8 cellular contexts compared by ENCODE assay signal in genomic region chr9:89597711-89598707, GRCh38. TPM values are rescaled to one million over a fixed set of nuclear protein-coding genes. Genes with fewer than 3 reads are reported as not detected.
DNase-seq lines count a peak whose midpoint lies in the region; ATAC-seq and TF ChIP-seq lines count a peak whose summit lies in the region.

No MANE protein-coding gene starts in this region.

- H3K4me1 ChIP-seq in A673 (ENCODE audit: insufficient read depth, low read length, poor library complexity, severe bottlenecking) (peaks cover under 1% of the 10 kb centered on the region), tibial nerve (peaks cover 0 to 15% (median 3%) of the 10 kb centered on the region in 4 donors)

- peaks cover 25% of the 10 kb centered on the region for H3K27me3 ChIP-seq in A673 (replicated peaks; ENCODE audit: insufficient read depth, low read depth, low read length, poor library complexity)
- no peaks in the 10 kb centered on the region for H3K27me3 ChIP-seq in tibial nerve

- POLR2A ChIA-PET in A673 (lab: Charles Lee; ENCODE audit: low non-redundant PET) = no interaction called here
- POLR2A ChIA-PET in activated CD8-positive, alpha-beta T cell treated with anti-CD3 and anti-CD28 coated beads, Interleukin-2, amount 10 ng/mL, durations not matched to agents 7 days and 5 days (lab: Charles Lee) = interaction anchor here (0.6 to 0.9 kb wide), 2 partner anchors 21 to 502 kb away, joined by 3 to 4 read pairs; no protein-coding TSS in a partner anchor

- no peak for TF ChIP-seq EP300 in tibial nerve (IDR thresholded peaks at IDR 0.05)

- no TSS peak for BruUV-seq in A673 (replicated peaks; lab: Mats Ljungman, UMichigan)

- H3K27me3 Mint-ChIP-seq in activated CD8-positive, alpha-beta T cell treated with anti-CD3 and anti-CD28 coated beads, Interleukin-2, amount 10 ng/mL, durations not matched to agents 7 days and 5 days (ENCODE audit: low read depth) = peaks cover 31% of the 10 kb centered on the region

- no peak overlapping the region for H3K4me3 Mint-ChIP-seq in activated CD8-positive, alpha-beta T cell treated with anti-CD3 and anti-CD28 coated beads, Interleukin-2, amount 10 ng/mL, durations not matched to agents 7 days and 5 days

- no peak overlapping the region for H3K27ac Mint-ChIP-seq in activated CD8-positive, alpha-beta T cell treated with anti-CD3 and anti-CD28 coated beads, Interleukin-2, amount 10 ng/mL, durations not matched to agents 7 days and 5 days

- 27 to 42% methylated on average over 5 to 9 of the region's 9 CpGs for WGBS in tibial nerve, 2 donors

- DNase-seq in A673 (ENCODE audit: low spot score) (peak; percentile 69), NCI-H2227 (lab: John Stamatoyannopoulos, UW; ENCODE audit: unreplicated experiment) (peak; percentile 61), erythroblast (lab: John Stamatoyannopoulos, UW) (peak; percentile 60 to 77), mucosa of gallbladder (ENCODE audit: low spot score) (peak; percentile 67), tibial nerve (ENCODE audit: low spot score in 2 of 2) (peak; percentile 25 to 79)
- peak; percentile 72 for DNase-seq in activated CD8-positive, alpha-beta T cell treated with anti-CD3 and anti-CD28 coated beads, Interleukin-2, amount 10 ng/mL, durations not matched to agents 7 days and 5 days

- H3K9me3 ChIP-seq in A673 (ENCODE audit: low read depth, low read length, poor library complexity, severe bottlenecking) = no peaks in the 10 kb centered on the region
- no peaks in the 10 kb centered on the region for H3K9me3 ChIP-seq in tibial nerve

- no peaks in the 10 kb centered on the region for H3K36me3 Mint-ChIP-seq in activated CD8-positive, alpha-beta T cell treated with anti-CD3 and anti-CD28 coated beads, Interleukin-2, amount 10 ng/mL, durations not matched to agents 7 days and 5 days (ENCODE audit: low read depth)

- peaks cover 5% of the 10 kb centered on the region for H3K4me1 Mint-ChIP-seq in activated CD8-positive, alpha-beta T cell treated with anti-CD3 and anti-CD28 coated beads, Interleukin-2, amount 10 ng/mL, durations not matched to agents 7 days and 5 days (ENCODE audit: low read depth)

- CTCF ChIA-PET in A673 (lab: Charles Lee) = interaction anchor here (0.6 to 1.7 kb wide), 7 partner anchors 498 to 1236 kb away, joined by 3 to 14 read pairs (median 3); partner anchors contain the start of gene DIRAS2
- CTCF ChIA-PET in activated CD8-positive, alpha-beta T cell treated with anti-CD3 and anti-CD28 coated beads, Interleukin-2, amount 10 ng/mL, durations not matched to agents 7 days and 5 days (lab: Charles Lee) = interaction anchor here (0.6 to 11.0 kb wide), 82 partner anchors 9 to 1275 kb away, joined by 3 to 287 read pairs (median 4); no protein-coding TSS in a partner anchor

- H3K4me3 ChIP-seq in A673 (ENCODE audit: low read depth, low read length, poor library complexity, severe bottlenecking) (no peak overlapping the region), tibial nerve (no peak overlapping the region)

- H3K9me3 Mint-ChIP-seq in activated CD8-positive, alpha-beta T cell treated with anti-CD3 and anti-CD28 coated beads, Interleukin-2, amount 10 ng/mL, durations not matched to agents 7 days and 5 days (ENCODE audit: insufficient read depth) = no peaks in the 10 kb centered on the region

- peak; percentile 45 for ATAC-seq in activated CD8-positive, alpha-beta T cell treated with anti-CD3 and anti-CD28 coated beads, Interleukin-2, amount 10 ng/mL, durations not matched to agents 7 days and 5 days
- ATAC-seq in HG03342 (IDR thresholded peaks at IDR 0.05; ENCODE audit: unreplicated experiment) = no peak

- TF ChIP-seq POLR2A in erythroblast (IDR thresholded peaks at IDR 0.05; ENCODE audit: low read length) = no peak
- no peak for TF ChIP-seq POLR2A in tibial nerve (IDR thresholded peaks at IDR 0.05)

- H3K36me3 ChIP-seq in A673 (ENCODE audit: insufficient read depth, low read length, poor library complexity, severe bottlenecking) (no peaks in the 10 kb centered on the region), tibial nerve (no peaks in the 10 kb centered on the region)

- TF ChIP-seq CTCF in A673 (conservative IDR thresholded peaks at IDR 0.05; ENCODE audit: low read depth, low read length) = peak; percentile 77
- peak; percentile 94 for TF ChIP-seq CTCF in GM12873 (IDR thresholded peaks at IDR 0.05; ENCODE audit: insufficient read depth, low read depth, low read length, missing control alignments)
- TF ChIP-seq CTCF in tibial nerve (IDR thresholded peaks at IDR 0.05) = peak; percentile 65 to 86 (median 76)

- intact Hi-C loops in A673 (cut with micrococcal nuclease; ENCODE audit: unreplicated experiment) = loop anchor here (1.0 to 10.0 kb wide), 2 partner anchors 621 to 1047 kb away; partner anchors contain the start of gene DIRAS2

- no peak overlapping the region for H3K27ac ChIP-seq in A673 (ENCODE audit: low read depth, low read length, poor library complexity, severe bottlenecking)
- no peak overlapping the region for H3K27ac ChIP-seq in tibial nerve

RNA-seq across cellular contexts. Expression of gene GADD45G, which starts 6.8 kb away (rescaled TPM):
- total RNA-seq in A673 (2021) = 0.39 and 0.98 TPM in 2 replicates
- total RNA-seq in activated CD8-positive, alpha-beta T cell treated with anti-CD3 and anti-CD28 coated beads, Interleukin-2, amount 10 ng/mL, durations not matched to agents 7 days and 5 days = 1 to 10 TPM; 7.4 to 7.7 TPM
- total RNA-seq in mucosa of gallbladder = 18.8 TPM
- total RNA-seq in tibial nerve = 10 to 100 TPM in 3 of 4 donors, 1 to 10 TPM in 1; 5.7 to 45.8 (median 26.8) TPM
